Comparison of ENCODE assay signal across 20 cellular contexts in the genomic region with DNA sequence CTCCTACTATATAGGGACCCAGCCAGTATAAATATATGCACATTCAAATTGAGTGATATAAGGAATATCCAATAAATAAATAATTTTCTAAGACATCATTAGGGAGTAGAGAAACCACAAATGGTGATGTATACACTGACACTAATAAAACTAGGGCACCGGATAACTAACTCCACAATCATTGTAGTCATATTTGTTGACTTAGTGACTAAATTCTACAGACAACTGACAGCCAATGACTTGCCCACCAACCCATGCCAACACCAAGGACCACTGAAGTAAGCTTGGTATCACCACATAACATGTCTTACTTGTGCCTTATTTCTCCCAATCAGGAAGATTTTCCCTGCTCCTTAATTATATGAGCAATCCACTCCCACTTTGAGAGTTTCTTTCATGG.
DNase-seq lines count a peak whose midpoint lies in the region; ATAC-seq, FAIRE-seq and TF ChIP-seq lines count a peak whose summit lies in the region.
"Had no signal": no experiment of that assay in that cellular context is flagged by ENCODE, and none has a peak within 500 bp of the region (broad histone marks: within the 10 kb centered on the region; RNA-seq: fewer than 3 reads in every experiment).

No MANE protein-coding gene starts in this region.

- no peaks in the 10 kb centered on the region for H3K79me2 ChIP-seq in PC-9 (ENCODE audit: low read depth)

- BruUV-seq in PC-9 (replicated peaks; lab: Mats Ljungman, UMichigan) = no TSS peak

- CTCF ChIA-PET in PC-9 (lab: Charles Lee) (no interaction called here), WTC11 (lab: Charles Lee) (no interaction called here)

- H3K9me2 ChIP-seq in PC-9 (ENCODE audit: insufficient read depth) = no peaks in the 10 kb centered on the region

- H3K9me3 Mint-ChIP-seq in WTC11 = no peaks in the 10 kb centered on the region
- H3K9me3 Mint-ChIP-seq: GM23338, H9 had no signal

- H3K27ac Mint-ChIP-seq in WTC11 = no peak overlapping the region
- H3K27ac Mint-ChIP-seq: CD4-positive, alpha-beta memory T cell; GM23338; H9 had no signal

- no peak for TF ChIP-seq CTCF in PC-9 (conservative IDR thresholded peaks at IDR 0.05)
- no peak for TF ChIP-seq CTCF in bronchial epithelial cell (IDR thresholded peaks at IDR 0.05; ENCODE audit: insufficient read depth, low read length, severe bottlenecking)
- no peak for TF ChIP-seq CTCF in WTC11 (IDR thresholded peaks at IDR 0.05)

- POLR2A ChIA-PET in PC-9 (lab: Charles Lee; ENCODE audit: unreplicated experiment) = no interaction called here
- POLR2A ChIA-PET in WTC11 (lab: Charles Lee) = no interaction called here

- H3K9me3 ChIP-seq in PC-9 (ENCODE audit: insufficient read depth, low read depth) = no peaks in the 10 kb centered on the region

- H3K4me3 ChIP-seq in PC-9 (no peak overlapping the region), bronchial epithelial cell (ENCODE audit: low read depth, low read length) (no peak overlapping the region)
- H3K4me3 ChIP-seq: GM12878, GM23338 had no signal

- DNase-seq in HT1080 (ENCODE audit: low read depth) = peak; percentile 18
- peak; percentile 12 for DNase-seq in M059J (ENCODE audit: low read depth)
- no peak for DNase-seq in PC-9
- DNase-seq in bronchial epithelial cell (ENCODE audit: low read depth) = peak; percentile 81
- DNase-seq in substantia nigra (lab: John Stamatoyannopoulos, UW) = no peak
- DNase-seq in WTC11 (ENCODE audit: low spot score) = no peak
- DNase-seq: C1 segment of cervical spinal cord; Calu3; CD4-positive, alpha-beta memory T cell; COR-L47; DMS79; EL; GDM1; H9 had no signal

- no peaks in the 10 kb centered on the region for H3K27me3 ChIP-seq in PC-9 (ENCODE audit: insufficient read depth, low read depth)
- no peaks in the 10 kb centered on the region for H3K27me3 ChIP-seq in bronchial epithelial cell (ENCODE audit: control insufficient read depth, insufficient read depth, low read length)

- intact Hi-C loops in PC-9 (cut with micrococcal nuclease; ENCODE audit: unreplicated experiment) = no loop called here

- H3K27ac ChIP-seq in PC-9 = no peak overlapping the region
- H3K27ac ChIP-seq in substantia nigra (ENCODE audit: low read depth, low read length, poor library complexity, severe bottlenecking) = no peak overlapping the region

- no peaks in the 10 kb centered on the region for H3K36me3 Mint-ChIP-seq in WTC11
- H3K36me3 Mint-ChIP-seq: CD4-positive, alpha-beta memory T cell had no signal

- no peaks in the 10 kb centered on the region for H3F3A ChIP-seq in PC-9 (ENCODE audit: insufficient read depth, low read depth)

- no peak for FAIRE-seq in bronchial epithelial cell (lab: Jason Lieb, UNC)
- FAIRE-seq: GM12878, GM18507 had no signal

- H3K4me3 Mint-ChIP-seq in WTC11 = no peak overlapping the region
- H3K4me3 Mint-ChIP-seq: CD4-positive, alpha-beta memory T cell; GM23338; H9 had no signal

- H2AFZ ChIP-seq in PC-9 = peak overlapping the region; percentile 55; the same call in 1 of the 2 replicates
- H2AFZ ChIP-seq: GM23338 had no signal

- H3K4me2 ChIP-seq in PC-9 = no peak overlapping the region
- H3K4me2 ChIP-seq: GM23338 had no signal

- H3K27me3 Mint-ChIP-seq in WTC11 (ENCODE audit: low read depth) = no peaks in the 10 kb centered on the region
- H3K27me3 Mint-ChIP-seq: CD4-positive, alpha-beta memory T cell had no signal

- no peaks in the 10 kb centered on the region for H4K20me1 ChIP-seq in PC-9 (ENCODE audit: insufficient read depth)

- peaks cover 5% of the 10 kb centered on the region for H3K4me1 Mint-ChIP-seq in WTC11
- H3K4me1 Mint-ChIP-seq: CD4-positive, alpha-beta memory T cell had no signal

- no peaks in the 10 kb centered on the region for H3K4me1 ChIP-seq in PC-9 (replicated peaks; ENCODE audit: insufficient read depth)

- H3K36me3 ChIP-seq in PC-9 (ENCODE audit: low read depth) (no peaks in the 10 kb centered on the region), bronchial epithelial cell (ENCODE audit: control insufficient read depth, insufficient read depth, low read length) (no peaks in the 10 kb centered on the region)

- ATAC-seq in WTC11 (no peak), GM18502 (IDR thresholded peaks at IDR 0.05; ENCODE audit: poor library complexity, unreplicated experiment) (no peak), GM21367 (IDR thresholded peaks at IDR 0.05; ENCODE audit: unreplicated experiment) (no peak)
- ATAC-seq: GM12878, GM23338, HCT116 had no signal

TF ChIP-seq in WTC11, 78 proteins besides CTCF, POLR2A, EP300 and RAD21:
- TF ChIP-seq TP53 (CRISPR knock-in tag; IDR thresholded peaks at IDR 0.05) (no peak), CBFB (CRISPR knock-in tag; IDR thresholded peaks at IDR 0.05; ENCODE audit: low read depth) (no peak), ZNF396 (CRISPR knock-in tag; IDR thresholded peaks at IDR 0.05; ENCODE audit: borderline replicate concordance) (no peak), GABPB1 (CRISPR knock-in tag; IDR thresholded peaks at IDR 0.05) (no peak), TEAD4 (CRISPR knock-in tag; IDR thresholded peaks at IDR 0.05) (no peak), SOX15 (CRISPR knock-in tag; IDR thresholded peaks at IDR 0.05) (no peak)
- TF ChIP-seq, protein P1, sequence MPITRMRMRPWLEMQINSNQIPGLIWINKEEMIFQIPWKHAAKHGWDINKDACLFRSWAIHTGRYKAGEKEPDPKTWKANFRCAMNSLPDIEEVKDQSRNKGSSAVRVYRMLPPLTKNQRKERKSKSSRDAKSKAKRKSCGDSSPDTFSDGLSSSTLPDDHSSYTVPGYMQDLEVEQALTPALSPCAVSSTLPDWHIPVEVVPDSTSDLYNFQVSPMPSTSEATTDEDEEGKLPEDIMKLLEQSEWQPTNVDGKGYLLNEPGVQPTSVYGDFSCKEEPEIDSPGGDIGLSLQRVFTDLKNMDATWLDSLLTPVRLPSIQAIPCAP (CRISPR knock-in tag; IDR thresholded peaks at IDR 0.05) = no peak

Comparison
In these comparisons a context has a peak if more than half of its experiments do, and no peak if none do; other contexts are left out.
1. DNase-seq: peak in HT1080 (single experiment), M059J (single experiment) and bronchial epithelial cell (single experiment); none in PC-9 (0 of 2), substantia nigra (0 of 49) and WTC11 (single experiment).